18 cellular contexts compared by ENCODE assay signal in genomic region chr5:172630482-172630881, GRCh38.
"Had no signal": no experiment of that assay in that cellular context is flagged by ENCODE, and none has a peak within 500 bp of the region (broad histone marks: within the 10 kb centered on the region; RNA-seq: fewer than 3 reads in every experiment).

No MANE protein-coding gene starts in this region.

- H3K9me3 ChIP-seq: heart right ventricle, neutrophil had no signal

- H3K27ac ChIP-seq: heart right ventricle, neutrophil had no signal

- H3K9me3 Mint-ChIP-seq: nephron, type B pancreatic cell had no signal

- H3K27me3 ChIP-seq: heart right ventricle, neutrophil had no signal

- H3K27ac Mint-ChIP-seq: nephron, type B pancreatic cell had no signal

- H3K4me1 ChIP-seq: heart right ventricle had no signal

- H3K4me3 ChIP-seq: heart right ventricle had no signal

- ATAC-seq: esophagus mucosa, left lobe of liver had no signal

- H3K27me3 Mint-ChIP-seq: type B pancreatic cell had no signal

- H3K4me3 Mint-ChIP-seq: nephron, type B pancreatic cell had no signal

- DNase-seq: cerebellar nuclear complex; cortex of kidney; effector memory CD4-positive, alpha-beta T cell; heart right ventricle; hypothalamus; mammary epithelial cell; small intestine; stimulated activated CD4-positive, alpha-beta T cell treated with anti-CD3 and anti-CD28 coated beads, Interleukin-12 subunit alpha, Interleukin-12 subunit beta, amount 100 ng/mL, for 4 hours; stimulated activated naive CD4-positive, alpha-beta T cell treated with Interleukin-2 at 50 U/mL for 16 hours had no signal

- FAIRE-seq: endometrium, frontal cortex, islet of Langerhans, small intestine, urothelium cell line had no signal

- H3K36me3 ChIP-seq: heart right ventricle, neutrophil had no signal

- H3K36me3 Mint-ChIP-seq: type B pancreatic cell had no signal
